ENCODE assay signal across 1 cellular context in the genomic region with DNA sequence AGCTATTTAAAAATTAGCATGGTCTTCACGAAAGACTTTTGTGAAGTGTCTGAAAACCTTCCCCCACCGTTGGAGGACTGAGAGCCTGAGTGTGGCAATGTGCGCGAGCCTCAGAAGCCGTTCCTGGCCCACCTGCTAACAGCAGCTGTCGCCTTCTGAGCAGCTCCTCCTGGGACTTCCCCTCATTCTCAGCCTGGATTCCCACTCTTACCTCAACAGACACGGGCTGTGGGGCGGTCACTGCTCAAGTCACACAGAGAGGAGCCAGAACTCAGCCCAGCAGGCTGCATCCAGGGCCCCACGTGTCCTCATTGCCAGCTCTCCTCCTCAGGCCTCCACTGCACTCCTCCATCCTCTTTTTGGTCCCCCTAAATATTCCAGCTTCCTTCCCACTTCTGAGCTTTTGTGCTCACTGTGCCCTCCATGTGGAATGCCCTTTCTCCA.
TF ChIP-seq lines count a peak whose summit lies in the region.

No MANE protein-coding gene starts in this region.

TF ChIP-seq in H1, 55 proteins besides CTCF, POLR2A, EP300 and RAD21:
- TF ChIP-seq NRF1 (IDR thresholded peaks at IDR 0.05; ENCODE audit: low read depth, low read length) (no peak), CHD2 (IDR thresholded peaks at IDR 0.05; ENCODE audit: low read length) (no peak), CHD1 (IDR thresholded peaks at IDR 0.05; ENCODE audit: low read depth, low read length) (no peak), POLR2AphosphoS5 (IDR thresholded peaks at IDR 0.05; ENCODE audit: low read depth, low read length) (no peak), JUN (IDR thresholded peaks at IDR 0.05; ENCODE audit: low read depth, low read length) (no peak), MAFK (IDR thresholded peaks at IDR 0.05; ENCODE audit: low read depth, low read length) (no peak), KDM4A (IDR thresholded peaks at IDR 0.05; ENCODE audit: low read depth, low read length, severe bottlenecking) (no peak), BCL11A (IDR thresholded peaks at IDR 0.05; ENCODE audit: low read depth in 2 of 2, low read length in 2 of 2) (no peak), SAP30 (IDR thresholded peaks at IDR 0.05; ENCODE audit: insufficient read depth, insufficient replicate concordance, low read length) (no peak)
- TF ChIP-seq, protein P1, sequence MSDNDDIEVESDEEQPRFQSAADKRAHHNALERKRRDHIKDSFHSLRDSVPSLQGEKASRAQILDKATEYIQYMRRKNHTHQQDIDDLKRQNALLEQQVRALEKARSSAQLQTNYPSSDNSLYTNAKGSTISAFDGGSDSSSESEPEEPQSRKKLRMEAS (IDR thresholded peaks at IDR 0.05), result no peak
